ENCODE assay signal across 9 cellular contexts in genomic region chr1:200473698-200474371, GRCh38.
A peak's percentile ranks its signal among the peaks of the same experiment; 100 is the strongest.
DNase-seq lines count a peak whose midpoint lies in the region; ATAC-seq and TF ChIP-seq lines count a peak whose summit lies in the region.
"Had no signal": no experiment of that assay in that cellular context is flagged by ENCODE, and none has a peak within 500 bp of the region (broad histone marks: within the 10 kb centered on the region; RNA-seq: fewer than 3 reads in every experiment).

No MANE protein-coding gene starts in this region.

- TF ChIP-seq CTCF in BE2C (IDR thresholded peaks at IDR 0.05; ENCODE audit: low read depth, low read length): no peak
- TF ChIP-seq CTCF in WERI-Rb-1 (IDR thresholded peaks at IDR 0.05; ENCODE audit: low read depth, low read length): no peak

- H3K4me3 ChIP-seq in BE2C (ENCODE audit: low read depth, low read length) (peak overlapping the region; percentile 43), SJCRH30 (no peak overlapping the region), WERI-Rb-1 (ENCODE audit: low read depth, low read length) (no peak overlapping the region)
- H3K4me3 ChIP-seq: adrenal gland had no signal

- H3K27ac Mint-ChIP-seq in activated T-helper 2 cell treated with anti-CD3 and anti-CD28 coated beads, Interferon-gamma antibody, Interleukin-2, Interleukin-4, amounts not matched to agents 10 μg/mL and 5 μg/mL and 100 μg/mL, durations not matched to agents 14 hours and 24 hours and 36 hours: peak overlapping the region; percentile 62

- no peak overlapping the region for H3K4me3 Mint-ChIP-seq in activated T-helper 2 cell treated with anti-CD3 and anti-CD28 coated beads, Interferon-gamma antibody, Interleukin-2, Interleukin-4, amounts not matched to agents 10 μg/mL and 5 μg/mL and 100 μg/mL, durations not matched to agents 14 hours and 24 hours and 36 hours (ENCODE audit: low read depth)

- H3K9me3 ChIP-seq in BE2C: no peaks in the 10 kb centered on the region
- H3K9me3 ChIP-seq in SJCRH30 (replicated peaks): no peaks in the 10 kb centered on the region
- no peaks in the 10 kb centered on the region for H3K9me3 ChIP-seq in WERI-Rb-1 (ENCODE audit: severe bottlenecking)
- H3K9me3 ChIP-seq: adrenal gland had no signal

- H3K4me1 ChIP-seq in BE2C: peaks cover 15% of the 10 kb centered on the region
- H3K4me1 ChIP-seq in SJCRH30: peaks cover 11% of the 10 kb centered on the region; the same call in 1 of the 2 replicates
- H3K4me1 ChIP-seq: adrenal gland had no signal

- peaks cover 33% of the 10 kb centered on the region for H3K27me3 Mint-ChIP-seq in activated T-helper 2 cell treated with anti-CD3 and anti-CD28 coated beads, Interferon-gamma antibody, Interleukin-2, Interleukin-4, amounts not matched to agents 10 μg/mL and 5 μg/mL and 100 μg/mL, durations not matched to agents 14 hours and 24 hours and 36 hours (ENCODE audit: low read depth)

- H3K9me3 Mint-ChIP-seq in activated T-helper 2 cell treated with anti-CD3 and anti-CD28 coated beads, Interferon-gamma antibody, Interleukin-2, Interleukin-4, amounts not matched to agents 10 μg/mL and 5 μg/mL and 100 μg/mL, durations not matched to agents 14 hours and 24 hours and 36 hours: no peaks in the 10 kb centered on the region

- ATAC-seq in GM19025 (IDR thresholded peaks at IDR 0.05; ENCODE audit: low read depth, unreplicated experiment) (peak; percentile 71), HG03097 (IDR thresholded peaks at IDR 0.05; ENCODE audit: low FRiP score, unreplicated experiment) (peak; percentile 74)

- H3K36me3 Mint-ChIP-seq in activated T-helper 2 cell treated with anti-CD3 and anti-CD28 coated beads, Interferon-gamma antibody, Interleukin-2, Interleukin-4, amounts not matched to agents 10 μg/mL and 5 μg/mL and 100 μg/mL, durations not matched to agents 14 hours and 24 hours and 36 hours (ENCODE audit: low read depth): no peaks in the 10 kb centered on the region

- no peak overlapping the region for H3K27ac ChIP-seq in SJCRH30
- H3K27ac ChIP-seq in WERI-Rb-1: no peak overlapping the region
- H3K27ac ChIP-seq: adrenal gland had no signal

- peak; percentile 86 for DNase-seq in BE2C
- no peak for DNase-seq in activated T-helper 2 cell treated with anti-CD3 and anti-CD28 coated beads, Interferon-gamma antibody, Interleukin-2, Interleukin-4, amounts not matched to agents 10 μg/mL and 5 μg/mL and 100 μg/mL, durations not matched to agents 14 hours and 24 hours and 36 hours (ENCODE audit: low spot score)
- no peak for DNase-seq in cerebellar nuclear complex (lab: John Stamatoyannopoulos, UW)
- DNase-seq in SJCRH30: no peak
- no peak for DNase-seq in iPS-NIHi7 (ENCODE audit: extremely low spot score)
- DNase-seq in WERI-Rb-1: no peak

- H3K36me3 ChIP-seq in BE2C: no peaks in the 10 kb centered on the region
- no peaks in the 10 kb centered on the region for H3K36me3 ChIP-seq in SJCRH30
- no peaks in the 10 kb centered on the region for H3K36me3 ChIP-seq in WERI-Rb-1
- H3K36me3 ChIP-seq: adrenal gland had no signal

- H3K27me3 ChIP-seq in BE2C (no peaks in the 10 kb centered on the region), SJCRH30 (no peaks in the 10 kb centered on the region), WERI-Rb-1 (ENCODE audit: insufficient read depth, low read depth, severe bottlenecking) (no peaks in the 10 kb centered on the region)

- intact Hi-C loops in activated T-helper 2 cell treated with anti-CD3 and anti-CD28 coated beads, Interferon-gamma antibody, Interleukin-2, Interleukin-4, amounts not matched to agents 10 μg/mL and 5 μg/mL and 100 μg/mL, durations not matched to agents 14 hours and 24 hours and 36 hours (cut with micrococcal nuclease): loop anchor here (1.0 to 5.0 kb wide), 5 partner anchors 9 to 172 kb away; no protein-coding TSS in a partner anchor

- peaks cover 26% of the 10 kb centered on the region for H3K4me1 Mint-ChIP-seq in activated T-helper 2 cell treated with anti-CD3 and anti-CD28 coated beads, Interferon-gamma antibody, Interleukin-2, Interleukin-4, amounts not matched to agents 10 μg/mL and 5 μg/mL and 100 μg/mL, durations not matched to agents 14 hours and 24 hours and 36 hours (ENCODE audit: low read depth)
